In the genomic region with DNA sequence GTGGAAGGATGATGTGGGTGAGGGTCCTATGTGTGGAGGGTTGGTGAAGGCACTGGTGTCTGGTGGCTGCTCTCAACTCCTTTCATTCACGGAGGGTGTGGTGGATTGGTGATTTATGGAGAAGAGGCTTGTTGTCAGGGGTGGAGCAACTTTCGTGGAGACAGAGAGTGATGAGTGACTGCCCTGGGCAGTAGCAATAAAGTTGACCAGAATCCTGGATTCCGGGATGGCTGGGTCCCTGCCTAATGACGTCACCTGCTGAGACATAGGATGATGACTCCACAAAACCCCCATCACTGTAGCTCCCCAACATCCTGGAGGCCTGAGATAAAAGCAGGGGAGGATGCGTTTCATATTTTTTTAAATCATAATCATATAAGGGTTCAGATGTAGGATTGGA, we compare ENCODE assay signal across 16 cellular contexts.
DNase-seq lines count a peak whose midpoint lies in the region; ATAC-seq, FAIRE-seq and TF ChIP-seq lines count a peak whose summit lies in the region.
"Had no signal": no experiment of that assay in that cellular context is flagged by ENCODE, and none has a peak within 500 bp of the region (broad histone marks: within the 10 kb centered on the region; RNA-seq: fewer than 3 reads in every experiment).

No MANE protein-coding gene starts in this region.

- H3K36me3 ChIP-seq in K562 (ENCODE audit: control insufficient read depth, insufficient read depth, low read length) (no peaks in the 10 kb centered on the region), trophoblast cell (ENCODE audit: control insufficient read depth in 1 of 2, insufficient read depth in 2 of 2, low read length in 2 of 2) (no peaks in the 10 kb centered on the region), SK-N-SH (replicated peaks in 1 of 2; ENCODE audit: control insufficient read depth in 1 of 2, insufficient read depth in 2 of 2, low read length in 1 of 2) (no peaks in the 10 kb centered on the region)

- H3K27me3 ChIP-seq in K562 (ENCODE audit: control insufficient read depth in 2 of 2, insufficient read depth in 2 of 2, low read length in 2 of 2) (no peaks in the 10 kb centered on the region), trophoblast cell (ENCODE audit: insufficient read depth, low read length) (no peaks in the 10 kb centered on the region), SK-N-SH (ENCODE audit: insufficient read depth) (no peaks in the 10 kb centered on the region; the same call in 1 of the 2 replicates)

- H3K27ac ChIP-seq in K562 (ENCODE audit: extremely low read depth, low read depth, low read length) (no peak overlapping the region), trophoblast cell (ENCODE audit: low read depth, low read length) (no peak overlapping the region), SK-N-SH (ENCODE audit: low read depth in 2 of 2, low read length in 1 of 2) (no peak overlapping the region)

- no peak overlapping the region for H3K27ac Mint-ChIP-seq in effector memory CD8-positive, alpha-beta T cell
- H3K27ac Mint-ChIP-seq: CD14-positive monocyte; CD8-positive, alpha-beta T cell had no signal

- TF ChIP-seq CTCF in K562 (IDR thresholded peaks at IDR 0.05 in 2 of 3, conservative IDR thresholded peaks at IDR 0.05 in 1 of 3; ENCODE audit: insufficient read depth in 2 of 3, low read depth in 1 of 3, low read length in 3 of 3) (no peak), SK-N-SH (IDR thresholded peaks at IDR 0.05) (no peak)

- no peak for FAIRE-seq in K562 (lab: Jason Lieb, UNC)
- FAIRE-seq: A549, D721Med had no signal

- no peaks in the 10 kb centered on the region for H3K9me3 Mint-ChIP-seq in effector memory CD8-positive, alpha-beta T cell
- H3K9me3 Mint-ChIP-seq: CD8-positive, alpha-beta T cell had no signal

- H3K9ac ChIP-seq in K562 (ENCODE audit: insufficient read depth in 1 of 2, low read depth in 2 of 2, low read length in 2 of 2) (no peak overlapping the region), trophoblast cell (ENCODE audit: low read length) (no peak overlapping the region), SK-N-SH (no peak overlapping the region)

- POLR2A ChIA-PET in K562 (lab: Yijun Ruan, JAX) (no interaction called here), SK-N-SH (lab: Yijun Ruan, JAX) (no interaction called here)

- no peaks in the 10 kb centered on the region for H3K9me2 ChIP-seq in SK-N-SH

- H2BK5ac ChIP-seq in trophoblast cell (ENCODE audit: low read depth, low read length, poor library complexity): peak overlapping the region; percentile 25

- H3K4me1 Mint-ChIP-seq in effector memory CD8-positive, alpha-beta T cell (ENCODE audit: low read depth in 2 of 2): no peaks in the 10 kb centered on the region

- 7% methylated on average over 5 of the region's 5 CpGs for WGBS in K562 (ENCODE audit: insufficient coverage, low coverage, missing lambda C conversion rate)
- WGBS in trophoblast cell (ENCODE audit: extremely low coverage, insufficient coverage, insufficient read length): no CpG with 5 or more reads among the region's 5 CpGs
- WGBS in SK-N-SH (ENCODE audit: low lambda C conversion rate): 41% methylated on average over 5 of the region's 5 CpGs

- no peak overlapping the region for H3K23ac ChIP-seq in trophoblast cell (ENCODE audit: low read length)

- H3K14ac ChIP-seq in trophoblast cell (ENCODE audit: low read length): no peak overlapping the region

- no peaks in the 10 kb centered on the region for H3K79me2 ChIP-seq in K562 (ENCODE audit: control insufficient read depth, insufficient read depth, low read length)
- H3K79me2 ChIP-seq in trophoblast cell (ENCODE audit: control insufficient read depth, insufficient read depth, low read length, poor library complexity): no peaks in the 10 kb centered on the region
- no peaks in the 10 kb centered on the region for H3K79me2 ChIP-seq in SK-N-SH (ENCODE audit: insufficient read depth)

- H4K8ac ChIP-seq in trophoblast cell (ENCODE audit: low read depth, low read length): no peak overlapping the region

- H3K4me2 ChIP-seq in K562 (ENCODE audit: insufficient read depth, low read length) (peak overlapping the region; percentile 37; the same call in 1 of the 2 replicates), trophoblast cell (ENCODE audit: low read length) (no peak overlapping the region), SK-N-SH (no peak overlapping the region)
- H3K4me2 ChIP-seq: A549 had no signal

- CTCF ChIA-PET in K562 (lab: Yijun Ruan, JAX; ENCODE audit: low intra/inter-chr PET ratio) (no interaction called here), SK-N-SH (lab: Yijun Ruan, JAX) (no interaction called here)

- in situ Hi-C loops in K562 (cut with MboI): no loop called here

- H3K4me3 ChIP-seq in K562 (no peak overlapping the region; the same call in 1 of the 2 replicates), trophoblast cell (ENCODE audit: low read depth, low read length) (no peak overlapping the region), SK-N-SH (ENCODE audit: low read depth in 2 of 2, low read length in 1 of 2) (no peak overlapping the region)
- H3K4me3 ChIP-seq: A549 had no signal

- peak overlapping the region; percentile 75 for H2BK120ac ChIP-seq in trophoblast cell (ENCODE audit: insufficient read depth, low read length, poor library complexity)

- H4K12ac ChIP-seq in trophoblast cell (ENCODE audit: low read depth, low read length): no peak overlapping the region

- H4K91ac ChIP-seq in trophoblast cell (ENCODE audit: low read depth, low read length): peak overlapping the region; percentile 0

- H2AFZ ChIP-seq in K562 (ENCODE audit: low read depth, low read length): peak overlapping the region; percentile 55; the same call in 1 of the 2 replicates
- H2AFZ ChIP-seq in trophoblast cell (ENCODE audit: insufficient read depth, low read length, poor library complexity): no peak overlapping the region
- H2AFZ ChIP-seq in SK-N-SH (ENCODE audit: low read depth): no peak overlapping the region

- no peak overlapping the region for H2AK5ac ChIP-seq in trophoblast cell (ENCODE audit: low read length)

- no peaks in the 10 kb centered on the region for H3K4me1 ChIP-seq in K562 (replicated peaks in 1 of 2; ENCODE audit: control insufficient read depth in 2 of 2, insufficient read depth in 2 of 2, low read length in 2 of 2)
- peaks cover 5 to 12% of the 10 kb centered on the region in 2 experiments for H3K4me1 ChIP-seq in trophoblast cell (ENCODE audit: control insufficient read depth in 1 of 2, insufficient read depth in 2 of 2, low read length in 2 of 2)
- H3K4me1 ChIP-seq in SK-N-SH (ENCODE audit: control insufficient read depth in 1 of 2, insufficient read depth in 2 of 2, low read depth in 1 of 2, low read length in 1 of 2): no peaks in the 10 kb centered on the region
- H3K4me1 ChIP-seq: A549 had no signal

- DNase-seq in EL: peak; percentile 21
- DNase-seq in HT1080 (ENCODE audit: low read depth): peak; percentile 16
- peak in 2 of 4 experiments; percentile 9 to 14 for DNase-seq in K562 (ENCODE audit: extremely low read depth in 1 of 4, low spot score in 3 of 4)
- no peak for DNase-seq in trophoblast cell
- DNase-seq in effector memory CD8-positive, alpha-beta T cell: no peak
- no peak for DNase-seq in AG08396 (ENCODE audit: low spot score)
- no peak for DNase-seq in SK-N-SH
- DNase-seq: CD8-positive, alpha-beta T cell; COR-L47; DMS153; DMS79 treated with DMSO at 0.1 percent for 48 hours; GF-D8; HCEC 1CT had no signal

- H3K79me1 ChIP-seq in trophoblast cell (ENCODE audit: low read length): peaks cover 15% of the 10 kb centered on the region

- H4K20me1 ChIP-seq in K562 (replicated peaks; ENCODE audit: control insufficient read depth, insufficient read depth, low read length) (no peaks in the 10 kb centered on the region), SK-N-SH (ENCODE audit: insufficient read depth) (no peaks in the 10 kb centered on the region)

- no peak for ATAC-seq in K562
- ATAC-seq in effector memory CD8-positive, alpha-beta T cell (replicated peaks): no peak
- ATAC-seq: A549; CD8-positive, alpha-beta T cell had no signal

- TF ChIP-seq EP300 in K562 (IDR thresholded peaks at IDR 0.05; ENCODE audit: low read length): no peak
- no peak for TF ChIP-seq EP300 in SK-N-SH (IDR thresholded peaks at IDR 0.05; ENCODE audit: borderline replicate concordance in 1 of 2, low read depth in 1 of 2, low read length in 1 of 2)

- no peaks in the 10 kb centered on the region for H3K36me3 Mint-ChIP-seq in effector memory CD8-positive, alpha-beta T cell (ENCODE audit: insufficient read depth)
- H3K36me3 Mint-ChIP-seq: CD14-positive monocyte; CD8-positive, alpha-beta T cell had no signal

- no peak overlapping the region for H3K4ac ChIP-seq in trophoblast cell (ENCODE audit: low read depth, low read length)

- no peak for TF ChIP-seq POLR2A in K562 (conservative IDR thresholded peaks at IDR 0.05)

- no peaks in the 10 kb centered on the region for H3F3A ChIP-seq in SK-N-SH (replicated peaks; ENCODE audit: insufficient read depth)

- H3K9me3 ChIP-seq in K562 (replicated peaks; ENCODE audit: control insufficient read depth, insufficient read depth, low read depth, low read length): no peaks in the 10 kb centered on the region
- peaks cover 4% of the 10 kb centered on the region for H3K9me3 ChIP-seq in trophoblast cell (ENCODE audit: insufficient read depth, low read depth, low read length)
- H3K9me3 ChIP-seq in SK-N-SH: no peaks in the 10 kb centered on the region

- H3K4me3 Mint-ChIP-seq in effector memory CD8-positive, alpha-beta T cell: no peak overlapping the region
- H3K4me3 Mint-ChIP-seq: CD14-positive monocyte; CD8-positive, alpha-beta T cell had no signal

- intact Hi-C loops in K562 (cut with micrococcal nuclease): no loop called here

- H3K9me1 ChIP-seq in K562 (ENCODE audit: control insufficient read depth, insufficient read depth, low read length): no peaks in the 10 kb centered on the region

- peaks cover 24 to 57% of the 10 kb centered on the region in 2 donors for H3K27me3 Mint-ChIP-seq in effector memory CD8-positive, alpha-beta T cell

- TF ChIP-seq RAD21 in K562 (CRISPR knock-in tag; conservative IDR thresholded peaks at IDR 0.05 in 1 of 2, IDR thresholded peaks at IDR 0.05 in 1 of 2) (no peak), SK-N-SH (IDR thresholded peaks at IDR 0.05; ENCODE audit: low read length) (no peak)

- H3K18ac ChIP-seq in trophoblast cell (ENCODE audit: low read length): no peak overlapping the region

- no TSS peak for BruUV-seq in K562 (replicated peaks; lab: Mats Ljungman, UMichigan)

- H2BK12ac ChIP-seq in trophoblast cell (ENCODE audit: low read length): peak overlapping the region; percentile 96

TF ChIP-seq in SK-N-SH, 30 proteins besides CTCF, POLR2A, EP300 and RAD21 (continues in another document):
- TF ChIP-seq, protein P1, sequence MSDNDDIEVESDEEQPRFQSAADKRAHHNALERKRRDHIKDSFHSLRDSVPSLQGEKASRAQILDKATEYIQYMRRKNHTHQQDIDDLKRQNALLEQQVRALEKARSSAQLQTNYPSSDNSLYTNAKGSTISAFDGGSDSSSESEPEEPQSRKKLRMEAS (IDR thresholded peaks at IDR 0.05; ENCODE audit: low read depth): no peak
- TF ChIP-seq YY1 (IDR thresholded peaks at IDR 0.05; ENCODE audit: low read depth) (no peak), TEAD4 (IDR thresholded peaks at IDR 0.05; ENCODE audit: borderline replicate concordance, insufficient read depth) (no peak), GABPA (IDR thresholded peaks at IDR 0.05; ENCODE audit: low read depth) (no peak), CHD2 (IDR thresholded peaks at IDR 0.05; ENCODE audit: low read length, partially characterized antibody) (no peak)

Comparison
In these comparisons a context has a peak if more than half of its experiments do, and no peak if none do; other contexts are left out.
1. DNase-seq: peak in EL (single experiment) and HT1080 (single experiment); none in trophoblast cell (0 of 2), effector memory CD8-positive, alpha-beta T cell (0 of 3), AG08396 (single experiment) and SK-N-SH (single experiment).